ENCODE assay signal across 11 cellular contexts in genomic region chr4:20255251-20255586, GRCh38. TPM values are rescaled to one million over a fixed set of nuclear protein-coding genes. Genes with fewer than 3 reads are reported as not detected.
DNase-seq lines count a peak whose midpoint lies in the region; FAIRE-seq and TF ChIP-seq lines count a peak whose summit lies in the region.
"Had no signal": no experiment of that assay in that cellular context is flagged by ENCODE, and none has a peak within 500 bp of the region (broad histone marks: within the 10 kb centered on the region; RNA-seq: fewer than 3 reads in every experiment).

No MANE protein-coding gene starts in this region.

- H3K27ac Mint-ChIP-seq in astrocyte (ENCODE audit: unreplicated experiment) (no peak overlapping the region), Calu3 (ENCODE audit: unreplicated experiment) (no peak overlapping the region)
- H3K27ac Mint-ChIP-seq: activated CD8-positive, alpha-beta T cell treated with anti-CD3 and anti-CD28 coated beads, Interleukin-2, amount 10 ng/mL, durations not matched to agents 7 days and 5 days; immature natural killer cell had no signal

- peaks cover 10% of the 10 kb centered on the region for H3K79me2 ChIP-seq in astrocyte (ENCODE audit: insufficient read depth, low read length)

- H3K36me3 Mint-ChIP-seq in astrocyte (ENCODE audit: low read depth, unreplicated experiment) (no peaks in the 10 kb centered on the region), Calu3 (ENCODE audit: insufficient read depth, unreplicated experiment) (peaks cover 23% of the 10 kb centered on the region)

- peaks cover 25% of the 10 kb centered on the region for H3K27me3 Mint-ChIP-seq in astrocyte (ENCODE audit: low read depth, unreplicated experiment)
- H3K27me3 Mint-ChIP-seq in Calu3 (ENCODE audit: unreplicated experiment) = no peaks in the 10 kb centered on the region

- peaks cover 24% of the 10 kb centered on the region for H3K4me1 ChIP-seq in astrocyte (ENCODE audit: insufficient read depth, low read length)
- peaks cover 7% of the 10 kb centered on the region for H3K4me1 ChIP-seq in iPS-15b (ENCODE audit: control insufficient read depth, insufficient read depth, low read length)

- H3K9me3 ChIP-seq in astrocyte (ENCODE audit: insufficient read depth, low read depth, low read length) = no peaks in the 10 kb centered on the region
- no peaks in the 10 kb centered on the region for H3K9me3 ChIP-seq in iPS-15b (ENCODE audit: control insufficient read depth, insufficient read depth, low read length)

- no peak overlapping the region for H3K27ac ChIP-seq in astrocyte (ENCODE audit: low read depth, low read length)

- CTCF ChIA-PET in Calu3 (lab: Charles Lee) = no interaction called here

- intact Hi-C loops in Calu3 (cut with micrococcal nuclease; ENCODE audit: unreplicated experiment) = no loop called here

- no peaks in the 10 kb centered on the region for H3K9me3 Mint-ChIP-seq in astrocyte (ENCODE audit: unreplicated experiment)
- H3K9me3 Mint-ChIP-seq in Calu3 (ENCODE audit: low read depth, unreplicated experiment) = no peaks in the 10 kb centered on the region

- H3K4me3 Mint-ChIP-seq in astrocyte (ENCODE audit: unreplicated experiment) (peak overlapping the region; percentile 90), Calu3 (ENCODE audit: low read depth, unreplicated experiment) (no peak overlapping the region)

- H3K4me2 ChIP-seq in astrocyte (ENCODE audit: low read length) = peak overlapping the region; percentile 98

- TF ChIP-seq CTCF in astrocyte (IDR thresholded peaks at IDR 0.05; ENCODE audit: insufficient read depth, low read depth, low read length) (no peak), Calu3 (IDR thresholded peaks at IDR 0.05; ENCODE audit: unreplicated experiment) (no peak)

- FAIRE-seq in astrocyte (lab: Jason Lieb, UNC) = no peak

- no peak for DNase-seq in astrocyte (ENCODE audit: low read depth)
- no peak for DNase-seq in skeletal muscle cell (ENCODE audit: low read depth)
- no peak for DNase-seq in AG08396 (ENCODE audit: low spot score)
- DNase-seq in NCI-H524 treated with DMSO at 0.1 percent for 48 hours (lab: John Stamatoyannopoulos, UW) = no peak
- no peak for DNase-seq in Calu3
- DNase-seq in NCI-H2081 treated with DMSO at 0.1 percent for 48 hours (lab: John Stamatoyannopoulos, UW) = no peak
- DNase-seq: activated CD8-positive, alpha-beta T cell treated with anti-CD3 and anti-CD28 coated beads, Interleukin-2, amount 10 ng/mL, durations not matched to agents 7 days and 5 days; immature natural killer cell; NCI-H146 had no signal

- H3K4me1 Mint-ChIP-seq in astrocyte (ENCODE audit: low read depth, unreplicated experiment) (peaks cover 15% of the 10 kb centered on the region), Calu3 (ENCODE audit: low read depth, unreplicated experiment) (no peaks in the 10 kb centered on the region)

- H3K4me3 ChIP-seq in GM08714 (ENCODE audit: low read length) (peak overlapping the region; percentile 15; the same call in 1 of the 2 replicates), astrocyte (ENCODE audit: insufficient read depth, low read depth, low read length) (peak overlapping the region; percentile 74), iPS-15b (ENCODE audit: low read depth, low read length) (peak overlapping the region; percentile 63), skeletal muscle cell (ENCODE audit: low read depth, low read length) (peak overlapping the region; percentile 76)

- H3K27me3 ChIP-seq in astrocyte (ENCODE audit: insufficient read depth, low read length) (no peaks in the 10 kb centered on the region), iPS-15b (ENCODE audit: control insufficient read depth, insufficient read depth, low read length) (peaks cover 69% of the 10 kb centered on the region)

- no TSS peak for BruUV-seq in Calu3 (replicated peaks; lab: Mats Ljungman, UMichigan)

- H4K20me1 ChIP-seq in astrocyte (ENCODE audit: insufficient read depth, low read length) = peaks cover 16% of the 10 kb centered on the region

- H3K9ac ChIP-seq in astrocyte (ENCODE audit: low read length) (peak overlapping the region; percentile 77), iPS-15b (ENCODE audit: low read depth, low read length) (no peak overlapping the region)

- H2AFZ ChIP-seq in astrocyte (ENCODE audit: low read depth, low read length) = peak overlapping the region; percentile 84

- no peaks in the 10 kb centered on the region for H3K36me3 ChIP-seq in astrocyte (ENCODE audit: insufficient read depth, low read length)
- H3K36me3 ChIP-seq in iPS-15b (ENCODE audit: control insufficient read depth, insufficient read depth, low read length) = no peaks in the 10 kb centered on the region

RNA-seq across cellular contexts. Expression of gene SLIT2, which starts 3.5 kb away (rescaled TPM):
- total RNA-seq in astrocyte (6.4 and 11.2 TPM in 2 replicates), Calu3 (2022) (2.0 and 3.8 TPM in 2 replicates)
- total RNA-seq: activated CD8-positive, alpha-beta T cell treated with anti-CD3 and anti-CD28 coated beads, Interleukin-2, amount 10 ng/mL, durations not matched to agents 7 days and 5 days had no signal

Comparison
In these comparisons a context has a peak if more than half of its experiments do, and no peak if none do; other contexts are left out.
1. H3K4me3 ChIP-seq: peak in every context shown above with its lines; median percentile 76 in skeletal muscle cell; 74 in astrocyte; 63 in iPS-15b; 15 in GM08714.